ENCODE assay signal across 8 cellular contexts in genomic region chrX:16712825-16713155, GRCh38. TPM values are rescaled to one million over a fixed set of nuclear protein-coding genes. Genes with fewer than 3 reads are reported as not detected.
DNase-seq lines count a peak whose midpoint lies in the region; ATAC-seq and TF ChIP-seq lines count a peak whose summit lies in the region.

No MANE protein-coding gene starts in this region.

- WGBS in suprapubic skin = 33% methylated on average over 10 of the region's 10 CpGs

- peaks cover 12% of the 10 kb centered on the region for H3K4me1 Mint-ChIP-seq in activated T-cell treated with anti-CD3 and anti-CD28 coated beads, Interleukin-2, amount 50 U/mL, for 72 hours (ENCODE audit: low read depth)

- no peak for DNase-seq in activated T-cell treated with anti-CD3 and anti-CD28 coated beads, Interleukin-2, amount 50 U/mL, for 72 hours
- DNase-seq in activated T-cell treated with anti-CD3 and anti-CD28 coated beads, Interleukin-2, amount 50 U/mL, for 48 hours = no peak
- DNase-seq in ascending aorta (ENCODE audit: low spot score in 2 of 2) = no peak
- no peak for DNase-seq in kidney epithelial cell (ENCODE audit: low read depth)
- DNase-seq in suprapubic skin (ENCODE audit: low spot score in 2 of 2) = no peak
- no peak for DNase-seq in stimulated activated CD4-positive, alpha-beta T cell treated with anti-CD3 and anti-CD28 coated beads, Interleukin-12 subunit alpha, Interleukin-12 subunit beta, amount 100 ng/mL, for 4 hours
- no peak for DNase-seq in GM03348 (ENCODE audit: low spot score)

- peak overlapping the region; percentile 88 to 90 for H3K4me3 Mint-ChIP-seq in activated T-cell treated with anti-CD3 and anti-CD28 coated beads, Interleukin-2, amount 50 U/mL, for 72 hours

- peak; percentile 27 to 40 for ATAC-seq in activated T-cell treated with anti-CD3 and anti-CD28 coated beads, Interleukin-2, amount 50 U/mL, for 72 hours (replicated peaks in 1 of 2)
- peak; percentile 15 for ATAC-seq in HG03135 (IDR thresholded peaks at IDR 0.05; ENCODE audit: unreplicated experiment)

- H3K27me3 ChIP-seq in ascending aorta (no peaks in the 10 kb centered on the region), kidney epithelial cell (ENCODE audit: control insufficient read depth, insufficient read depth, low read length) (peaks cover 10% of the 10 kb centered on the region), suprapubic skin (no peaks in the 10 kb centered on the region)

- H3K4me3 ChIP-seq in ascending aorta = peak overlapping the region; percentile 67 to 68
- H3K4me3 ChIP-seq in kidney epithelial cell (ENCODE audit: low read depth, low read length) = peak overlapping the region; percentile 84
- peak overlapping the region; percentile 76 for H3K4me3 ChIP-seq in suprapubic skin

- H3K27ac Mint-ChIP-seq in activated T-cell treated with anti-CD3 and anti-CD28 coated beads, Interleukin-2, amount 50 U/mL, for 72 hours = peak overlapping the region; percentile 57

- TF ChIP-seq POLR2A in suprapubic skin (IDR thresholded peaks at IDR 0.05) = no peak

- H3K27ac ChIP-seq in ascending aorta = peak overlapping the region; percentile 85 to 90
- peak overlapping the region; percentile 88 for H3K27ac ChIP-seq in suprapubic skin

- H3K9me3 Mint-ChIP-seq in activated T-cell treated with anti-CD3 and anti-CD28 coated beads, Interleukin-2, amount 50 U/mL, for 72 hours = no peaks in the 10 kb centered on the region

- H3K4me1 ChIP-seq in ascending aorta (no peaks in the 10 kb centered on the region), suprapubic skin (no peaks in the 10 kb centered on the region)

- H3K27me3 Mint-ChIP-seq in activated T-cell treated with anti-CD3 and anti-CD28 coated beads, Interleukin-2, amount 50 U/mL, for 72 hours (ENCODE audit: low read depth) = peaks cover 22% of the 10 kb centered on the region

- no peak for TF ChIP-seq EP300 in suprapubic skin (IDR thresholded peaks at IDR 0.05)

- H3K36me3 ChIP-seq in ascending aorta (no peaks in the 10 kb centered on the region), kidney epithelial cell (ENCODE audit: control insufficient read depth, insufficient read depth, low read length) (no peaks in the 10 kb centered on the region), suprapubic skin (no peaks in the 10 kb centered on the region)

- TF ChIP-seq CTCF in ascending aorta (IDR thresholded peaks at IDR 0.05) (no peak), kidney epithelial cell (IDR thresholded peaks at IDR 0.05; ENCODE audit: insufficient read depth, low read length, poor library complexity, severe bottlenecking) (no peak), suprapubic skin (IDR thresholded peaks at IDR 0.05) (no peak)

- H3K36me3 Mint-ChIP-seq in activated T-cell treated with anti-CD3 and anti-CD28 coated beads, Interleukin-2, amount 50 U/mL, for 72 hours (ENCODE audit: insufficient read depth in 2 of 2) = peaks cover 2% of the 10 kb centered on the region in 2 donors

- intact Hi-C loops in ascending aorta (cut with DNase I) = loop anchor here (10.0 kb wide), 1 partner anchor 1712 kb away; the partner anchor contains the start of gene CDKL5

- H3K9me3 ChIP-seq in ascending aorta = no peaks in the 10 kb centered on the region
- no peaks in the 10 kb centered on the region for H3K9me3 ChIP-seq in suprapubic skin

RNA-seq across cellular contexts. Expression of gene CTPS2, which starts 0.3 kb away (rescaled TPM):
- 1 to 10 TPM; 8.1 to 8.3 TPM for total RNA-seq in activated T-cell treated with anti-CD3 and anti-CD28 coated beads, Interleukin-2, amount 50 U/mL, for 72 hours
- total RNA-seq in ascending aorta (12.6 TPM), kidney epithelial cell (18.8 and 21.3 TPM in 2 replicates), suprapubic skin (10 to 100 TPM in 3 of 4 donors, 1 to 10 TPM in 1; 8.7 to 24.9 (median 12.0) TPM)

RNA-seq across cellular contexts. Expression of gene SYAP1, which starts 6.6 kb away (rescaled TPM):
- total RNA-seq in activated T-cell treated with anti-CD3 and anti-CD28 coated beads, Interleukin-2, amount 50 U/mL, for 72 hours = 10 to 100 TPM; 15.3 to 20.8 TPM
- 14.2 TPM for total RNA-seq in ascending aorta
- total RNA-seq in kidney epithelial cell = 20.5 and 23.4 TPM in 2 replicates
- total RNA-seq in suprapubic skin = 10 to 100 TPM; 16.7 to 20.9 (median 18.9) TPM
